ENCODE assay signal across 15 cellular contexts in genomic region chr21:37348664-37349063, GRCh38. TPM values are rescaled to one million over a fixed set of nuclear protein-coding genes. Genes with fewer than 3 reads are reported as not detected.
DNase-seq lines count a peak whose midpoint lies in the region; TF ChIP-seq lines count a peak whose summit lies in the region.
"Had no signal": no experiment of that assay in that cellular context is flagged by ENCODE, and none has a peak within 500 bp of the region (broad histone marks: within the 10 kb centered on the region; RNA-seq: fewer than 3 reads in every experiment).

No MANE protein-coding gene starts in this region.

- no peaks in the 10 kb centered on the region for H3K9me2 ChIP-seq in SK-N-SH

- no peak overlapping the region for H3K4me3 ChIP-seq in SK-N-SH (ENCODE audit: low read depth in 2 of 2, low read length in 1 of 2)
- H3K4me3 ChIP-seq: coronary artery, gastrocnemius medialis, spleen, suprapubic skin had no signal

- POLR2A ChIA-PET in SK-N-SH (lab: Yijun Ruan, JAX), result no interaction called here

- TF ChIP-seq RAD21 in SK-N-SH (IDR thresholded peaks at IDR 0.05; ENCODE audit: low read length), result no peak

- H3K36me3 ChIP-seq in SK-N-SH (replicated peaks in 1 of 2; ENCODE audit: control insufficient read depth in 1 of 2, insufficient read depth in 2 of 2, low read length in 1 of 2), result no peaks in the 10 kb centered on the region
- H3K36me3 ChIP-seq: gastrocnemius medialis, spleen, suprapubic skin had no signal

- H3F3A ChIP-seq in SK-N-SH (replicated peaks; ENCODE audit: insufficient read depth), result no peaks in the 10 kb centered on the region

- no peak overlapping the region for H2AFZ ChIP-seq in SK-N-SH (ENCODE audit: low read depth)

- DNase-seq in DMS153 (lab: John Stamatoyannopoulos, UW) (peak; percentile 39), ELR (ENCODE audit: low read depth) (peak; percentile 47), NCI-H1105 treated with DMSO at 0.1 percent for 48 hours (lab: John Stamatoyannopoulos, UW) (peak; percentile 36), dermis blood vessel endothelial cell (peak; percentile 32), SK-N-SH (no peak), NCI-H1417 treated with DMSO at 0.1 percent for 48 hours (lab: John Stamatoyannopoulos, UW) (no peak)
- DNase-seq in activated CD4-positive, alpha-beta T cell treated with anti-CD3 and anti-CD28 coated beads for 1 hour, result no peak
- no peak for DNase-seq in activated effector memory CD4-positive, alpha-beta T cell treated with anti-CD3 and anti-CD28 coated beads, Interleukin-2, amount 50 U/mL, for 16 hours
- DNase-seq: activated naive CD8-positive, alpha-beta T cell treated with anti-CD3 and anti-CD28 coated beads for 36 hours; activated T-cell treated with anti-CD3 and anti-CD28 coated beads, Interleukin-2, amount 50 U/mL, for 72 hours; gastrocnemius medialis; spleen; T-helper 1 cell had no signal

- H3K9me3 ChIP-seq in SK-N-SH, result peaks cover 29% of the 10 kb centered on the region

- no peaks in the 10 kb centered on the region for H3K4me1 ChIP-seq in SK-N-SH (ENCODE audit: control insufficient read depth in 1 of 2, insufficient read depth in 2 of 2, low read depth in 1 of 2, low read length in 1 of 2)
- H3K4me1 ChIP-seq: gastrocnemius medialis, spleen, suprapubic skin had no signal

- no peak overlapping the region for H3K27ac ChIP-seq in SK-N-SH (ENCODE audit: low read depth in 2 of 2, low read length in 1 of 2)
- H3K27ac ChIP-seq: coronary artery, gastrocnemius medialis, spleen, suprapubic skin had no signal

- H3K27me3 ChIP-seq in SK-N-SH (ENCODE audit: insufficient read depth), result no peaks in the 10 kb centered on the region
- H3K27me3 ChIP-seq: gastrocnemius medialis, spleen had no signal

- no peaks in the 10 kb centered on the region for H3K79me2 ChIP-seq in SK-N-SH (ENCODE audit: insufficient read depth)

- no peak for TF ChIP-seq CTCF in SK-N-SH (IDR thresholded peaks at IDR 0.05)

- 5% methylated on average over 2 of the region's 2 CpGs for WGBS in SK-N-SH (ENCODE audit: low lambda C conversion rate)

- CTCF ChIA-PET in SK-N-SH (lab: Yijun Ruan, JAX), result interaction anchor here (0.6 to 1.9 kb wide), 4 partner anchors 16 to 115 kb away, joined by 3 to 7 read pairs (median 5); no protein-coding TSS in a partner anchor

- H3K4me2 ChIP-seq in SK-N-SH, result no peak overlapping the region

- H3K9ac ChIP-seq in SK-N-SH, result no peak overlapping the region

- no peaks in the 10 kb centered on the region for H4K20me1 ChIP-seq in SK-N-SH (ENCODE audit: insufficient read depth)

- no peak for TF ChIP-seq EP300 in SK-N-SH (IDR thresholded peaks at IDR 0.05; ENCODE audit: borderline replicate concordance in 1 of 2, low read depth in 1 of 2, low read length in 1 of 2)

TF ChIP-seq in SK-N-SH, 30 proteins besides CTCF, POLR2A, EP300 and RAD21:
- TF ChIP-seq SMC3 (IDR thresholded peaks at IDR 0.05; ENCODE audit: low read depth, low read length) (no peak), MXI1 (IDR thresholded peaks at IDR 0.05; ENCODE audit: low read depth, low read length) (no peak), GATA2 (CRISPR knock-in tag; IDR thresholded peaks at IDR 0.05) (no peak), POLR2AphosphoS5 (IDR thresholded peaks at IDR 0.05; ENCODE audit: low read depth, low read length) (no peak), PBX3 (IDR thresholded peaks at IDR 0.05) (no peak), USF1 (IDR thresholded peaks at IDR 0.05; ENCODE audit: borderline replicate concordance, low read depth) (no peak)
TF ChIP-seq in SK-N-SH: peak in this region for 0.

RNA-seq across cellular contexts. Expression of gene DYRK1A, which starts 17.9 kb away (rescaled TPM):
- 75.6 and 94.8 TPM in 2 replicates for total RNA-seq in dermis blood vessel endothelial cell
- 19.3 and 21.5 TPM in 2 replicates for polyA plus RNA-seq in SK-N-SH (2012; rRNA removed)
- 14.1 and 14.7 TPM in 2 replicates for polyA plus RNA-seq in SK-N-SH (2012; cell fraction: cytosol; rRNA removed)
- polyA plus RNA-seq in SK-N-SH (2012; cell fraction: nucleus; rRNA removed), result 29.4 and 65.6 TPM in 2 replicates

Comparison
In these comparisons a context has a peak if more than half of its experiments do, and no peak if none do; other contexts are left out.
1. DNase-seq: peak in DMS153 (single experiment), ELR (single experiment), NCI-H1105 treated with DMSO at 0.1 percent for 48 hours (single experiment) and dermis blood vessel endothelial cell (single experiment); none in activated CD4-positive, alpha-beta T cell treated with anti-CD3 and anti-CD28 coated beads for 1 hour (single experiment), SK-N-SH (single experiment), NCI-H1417 treated with DMSO at 0.1 percent for 48 hours (single experiment) and activated effector memory CD4-positive, alpha-beta T cell treated with anti-CD3 and anti-CD28 coated beads, Interleukin-2, amount 50 U/mL, for 16 hours (single experiment).